In genomic region chr5:139193928-139194327, GRCh38 we compare ENCODE assay signal across 11 cellular contexts. TPM values are rescaled to one million over a fixed set of nuclear protein-coding genes. Genes with fewer than 3 reads are reported as not detected.
DNase-seq lines count a peak whose midpoint lies in the region; ATAC-seq, FAIRE-seq and TF ChIP-seq lines count a peak whose summit lies in the region.
"Had no signal": no experiment of that assay in that cellular context is flagged by ENCODE, and none has a peak within 500 bp of the region (broad histone marks: within the 10 kb centered on the region; RNA-seq: fewer than 3 reads in every experiment).

No MANE protein-coding gene starts in this region.

- H3K36me3 Mint-ChIP-seq in mesothelial cell of epicardium, result peaks cover 22% of the 10 kb centered on the region

- H3K9me3 Mint-ChIP-seq in mesothelial cell of epicardium, result peaks cover 3% of the 10 kb centered on the region

- no peak overlapping the region for H3K9ac ChIP-seq in DND-41 (ENCODE audit: low read depth, low read length)

- H2AFZ ChIP-seq in DND-41 (ENCODE audit: low read depth, low read length), result no peak overlapping the region

- in situ Hi-C loops in astrocyte of the spinal cord (cut with HindIII; ENCODE audit: low sequenced_read_pairs), result no loop called here

- peaks cover 50% of the 10 kb centered on the region for H3K79me2 ChIP-seq in DND-41 (ENCODE audit: insufficient read depth, low read length)

- peaks cover 34% of the 10 kb centered on the region for H3K4me1 Mint-ChIP-seq in mesothelial cell of epicardium

- no peaks in the 10 kb centered on the region for H4K20me1 ChIP-seq in DND-41 (ENCODE audit: insufficient read depth, low read length)

- no peak overlapping the region for H3K27ac ChIP-seq in DND-41 (ENCODE audit: low read length)

- H3K9me3 ChIP-seq in DND-41 (ENCODE audit: insufficient read depth, low read length, severe bottlenecking), result no peaks in the 10 kb centered on the region

- no peak overlapping the region for H3K4me2 ChIP-seq in DND-41 (ENCODE audit: insufficient read depth, low read length)

- H3K4me3 ChIP-seq in DND-41 (ENCODE audit: low read depth in 1 of 2, low read length in 2 of 2) (no peak overlapping the region), astrocyte of the spinal cord (ENCODE audit: low read depth, low read length) (no peak overlapping the region)

- peaks cover 25% of the 10 kb centered on the region for H3K4me1 ChIP-seq in DND-41 (ENCODE audit: insufficient read depth, low read length)

- no peaks in the 10 kb centered on the region for H3K27me3 ChIP-seq in DND-41 (ENCODE audit: insufficient read depth, low read length, poor library complexity)

- TF ChIP-seq CTCF in DND-41 (IDR thresholded peaks at IDR 0.05; ENCODE audit: borderline replicate concordance, extremely low read depth, low read length, poor library complexity, severe bottlenecking) (peak; percentile 45), astrocyte of the spinal cord (IDR thresholded peaks at IDR 0.05; ENCODE audit: low read depth, low read length) (peak; percentile 25), mesothelial cell of epicardium (IDR thresholded peaks at IDR 0.05; ENCODE audit: unreplicated experiment) (peak; percentile 33)

- no peak for ATAC-seq in DND-41 (ENCODE audit: insufficient read depth, low read depth)
- ATAC-seq in HG03571 (IDR thresholded peaks at IDR 0.05; ENCODE audit: unreplicated experiment), result no peak
- ATAC-seq in HG03280 (IDR thresholded peaks at IDR 0.05; ENCODE audit: unreplicated experiment), result no peak

- no peak for DNase-seq in DND-41
- DNase-seq in HT-29 (ENCODE audit: low spot score), result peak; percentile 30
- no peak for DNase-seq in astrocyte of the spinal cord (ENCODE audit: low read depth, low spot score)
- no peak for DNase-seq in mesothelial cell of epicardium (ENCODE audit: low spot score in 2 of 2, unreplicated experiment in 2 of 2)
- DNase-seq in HTR-8/SVneo (ENCODE audit: insufficient read length, low spot score), result no peak
- DNase-seq in NCI-H2171 treated with DMSO at 0.1 percent for 48 hours (lab: John Stamatoyannopoulos, UW), result no peak
- DNase-seq: activated CD4-positive, alpha-beta T cell treated with anti-CD3 and anti-CD28 coated beads, Interleukin-2, amount 50 U/mL, for 4 hours; central memory CD4-positive, alpha-beta T cell; NCI-H774 had no signal

- no peaks in the 10 kb centered on the region for H3K27me3 Mint-ChIP-seq in mesothelial cell of epicardium (ENCODE audit: low read depth)

- no peak overlapping the region for H3K4me3 Mint-ChIP-seq in mesothelial cell of epicardium

- H3K36me3 ChIP-seq in DND-41 (ENCODE audit: insufficient read depth, low read length), result peaks cover 7% of the 10 kb centered on the region

- H3K27ac Mint-ChIP-seq in mesothelial cell of epicardium, result peak overlapping the region; percentile 21

- FAIRE-seq in HTR-8/SVneo (lab: Jason Lieb, UNC), result no peak

RNA-seq across cellular contexts. Expression of gene SIL1, which starts 4.2 kb away (rescaled TPM):
- total RNA-seq in HT-29 (2014; rRNA removed; shearing (Covaris generic)), result 23.1 and 32.1 TPM in 2 replicates
- 46.2 to 55.4 TPM (median 51.2 TPM) in 3 replicates for total RNA-seq in mesothelial cell of epicardium
